Comparison of ENCODE assay signal across 8 cellular contexts in the genomic region with DNA sequence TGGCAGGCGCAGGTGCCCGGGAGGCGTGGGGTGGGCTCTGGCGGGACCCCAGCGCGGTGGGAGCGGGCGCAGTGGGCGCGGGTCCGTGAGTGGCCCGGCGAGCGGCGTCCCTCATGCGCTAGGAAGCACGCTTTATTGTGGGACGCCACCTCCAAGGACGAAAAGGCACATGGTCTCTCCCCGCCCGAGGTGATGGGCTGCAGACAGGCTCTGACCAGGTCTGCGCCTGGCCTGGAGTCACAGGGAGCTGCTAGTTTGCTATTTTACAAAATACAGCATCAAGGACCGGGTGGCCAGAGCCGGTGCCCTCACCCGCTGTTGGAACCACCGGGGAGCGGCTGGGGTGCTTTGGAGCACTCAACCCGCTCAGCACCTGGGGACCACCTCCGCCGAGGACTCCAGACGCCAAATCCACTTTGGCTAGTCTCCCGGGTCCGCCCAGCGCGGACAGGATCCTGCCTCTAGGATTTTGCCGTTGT.
DNase-seq lines count a peak whose midpoint lies in the region; ATAC-seq and TF ChIP-seq lines count a peak whose summit lies in the region.

No MANE protein-coding gene starts in this region.

- peak overlapping the region; percentile 81 to 93 for H3K4me3 ChIP-seq in foreskin fibroblast (ENCODE audit: low read depth in 1 of 2, low read length in 2 of 2)
- peak overlapping the region; percentile 83 for H3K4me3 ChIP-seq in ovary

- no peak for DNase-seq in activated naive CD4-positive, alpha-beta T cell treated with anti-CD3 and anti-CD28 coated beads, Interleukin-2, amount 10 ng/mL, durations not matched to agents 7 days and 5 days
- DNase-seq in activated naive CD4-positive, alpha-beta T cell (lab: John Stamatoyannopoulos, UW): no peak
- DNase-seq in activated CD4-positive, alpha-beta T cell treated with anti-CD3 and anti-CD28 coated beads, Interleukin-2, amount 50 U/mL, for 48 hours: peak; percentile 44 to 53
- DNase-seq in foreskin fibroblast (peak in 1 of 2 donors; percentile 48), ovary (peak in 4 of 5 donors; percentile 63 to 65 (median 63)), occipital lobe (lab: John Stamatoyannopoulos, UW) (no peak), A172 (ENCODE audit: low spot score) (no peak)

- H3K27me3 ChIP-seq in ovary: no peaks in the 10 kb centered on the region

- H3K4me1 Mint-ChIP-seq in activated naive CD4-positive, alpha-beta T cell treated with anti-CD3 and anti-CD28 coated beads, Interleukin-2, amount 10 ng/mL, durations not matched to agents 7 days and 5 days: peaks cover 63% of the 10 kb centered on the region

- peak; percentile 1 for ATAC-seq in HG03432 (IDR thresholded peaks at IDR 0.05; ENCODE audit: unreplicated experiment)

- H3K27ac Mint-ChIP-seq in activated naive CD4-positive, alpha-beta T cell treated with anti-CD3 and anti-CD28 coated beads, Interleukin-2, amount 10 ng/mL, durations not matched to agents 7 days and 5 days: peak overlapping the region; percentile 93

- no peak for TF ChIP-seq EP300 in ovary (IDR thresholded peaks at IDR 0.05)

- no peak for TF ChIP-seq POLR2A in ovary (IDR thresholded peaks at IDR 0.05)

- intact Hi-C loops in ovary (cut with DNase I): no loop called here

- CTCF ChIA-PET in activated naive CD4-positive, alpha-beta T cell treated with anti-CD3 and anti-CD28 coated beads, Interleukin-2, amount 10 ng/mL, durations not matched to agents 7 days and 5 days (lab: Charles Lee): interaction anchor here (0.9 to 10.3 kb wide), 4 partner anchors 10 to 53 kb away, joined by 3 to 157 read pairs (median 4); no protein-coding TSS in a partner anchor

- no peaks in the 10 kb centered on the region for H3K9me3 ChIP-seq in ovary

- 1% methylated on average over 23 to 36 of the region's 36 CpGs for WGBS in ovary, 3 donors

- no peaks in the 10 kb centered on the region for H3K9me3 Mint-ChIP-seq in activated naive CD4-positive, alpha-beta T cell treated with anti-CD3 and anti-CD28 coated beads, Interleukin-2, amount 10 ng/mL, durations not matched to agents 7 days and 5 days

- peaks cover 21% of the 10 kb centered on the region for H3K36me3 Mint-ChIP-seq in activated naive CD4-positive, alpha-beta T cell treated with anti-CD3 and anti-CD28 coated beads, Interleukin-2, amount 10 ng/mL, durations not matched to agents 7 days and 5 days

- no peak for TF ChIP-seq CTCF in foreskin fibroblast (IDR thresholded peaks at IDR 0.05; ENCODE audit: low read depth, low read length)
- TF ChIP-seq CTCF in ovary (IDR thresholded peaks at IDR 0.05): no peak

- H3K27ac ChIP-seq in ovary: peak overlapping the region; percentile 47 to 77

- no peaks in the 10 kb centered on the region for H3K36me3 ChIP-seq in ovary

- H3K4me1 ChIP-seq in ovary (ENCODE audit: insufficient read depth): peaks cover 5% of the 10 kb centered on the region

- H3K27me3 Mint-ChIP-seq in activated naive CD4-positive, alpha-beta T cell treated with anti-CD3 and anti-CD28 coated beads, Interleukin-2, amount 10 ng/mL, durations not matched to agents 7 days and 5 days: peaks cover 4% of the 10 kb centered on the region

- H3K4me3 Mint-ChIP-seq in activated naive CD4-positive, alpha-beta T cell treated with anti-CD3 and anti-CD28 coated beads, Interleukin-2, amount 10 ng/mL, durations not matched to agents 7 days and 5 days: peak overlapping the region; percentile 98

Comparison
In these comparisons a context has a peak if more than half of its experiments do, and no peak if none do; other contexts are left out.
1. DNase-seq: peak in activated CD4-positive, alpha-beta T cell treated with anti-CD3 and anti-CD28 coated beads, Interleukin-2, amount 50 U/mL, for 48 hours (2 of 2) and ovary (4 of 5); none in activated naive CD4-positive, alpha-beta T cell treated with anti-CD3 and anti-CD28 coated beads, Interleukin-2, amount 10 ng/mL, durations not matched to agents 7 days and 5 days (single experiment), activated naive CD4-positive, alpha-beta T cell (0 of 4), occipital lobe (single experiment) and A172 (single experiment).